15 cellular contexts compared by ENCODE assay signal in the genomic region with DNA sequence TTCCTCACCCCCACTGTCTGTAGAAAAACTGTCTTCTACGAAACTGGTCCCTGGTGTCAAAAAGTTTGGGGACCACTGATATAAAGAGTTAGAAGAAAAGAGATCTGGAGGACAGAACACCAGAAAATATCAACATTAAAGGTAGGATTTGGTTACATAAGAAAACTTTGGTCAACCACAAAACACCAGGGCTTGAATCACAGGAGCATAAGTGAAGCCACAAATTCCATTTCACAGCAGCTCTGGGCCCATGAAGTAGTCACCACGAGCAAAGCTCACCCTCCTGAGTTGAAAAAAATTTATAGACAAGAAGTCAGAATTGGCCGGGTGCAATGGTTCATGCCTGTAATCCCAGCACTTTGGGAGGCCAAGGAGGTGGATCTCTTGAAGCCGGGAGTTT. TPM values are rescaled to one million over a fixed set of nuclear protein-coding genes. Genes with fewer than 3 reads are reported as not detected.
DNase-seq lines count a peak whose midpoint lies in the region; ATAC-seq and TF ChIP-seq lines count a peak whose summit lies in the region.
"Had no signal": no experiment of that assay in that cellular context is flagged by ENCODE, and none has a peak within 500 bp of the region (broad histone marks: within the 10 kb centered on the region; RNA-seq: fewer than 3 reads in every experiment).

No MANE protein-coding gene starts in this region.

- H3K9me3 Mint-ChIP-seq in Calu3 (ENCODE audit: low read depth, unreplicated experiment): no peaks in the 10 kb centered on the region

- no peak overlapping the region for H3K27ac Mint-ChIP-seq in Calu3 (ENCODE audit: unreplicated experiment)

- intact Hi-C loops in Calu3 (cut with micrococcal nuclease; ENCODE audit: unreplicated experiment): no loop called here

- TF ChIP-seq CTCF in Calu3 (IDR thresholded peaks at IDR 0.05; ENCODE audit: unreplicated experiment): no peak

- no peaks in the 10 kb centered on the region for H3K27me3 Mint-ChIP-seq in Calu3 (ENCODE audit: unreplicated experiment)

- no peak for ATAC-seq in GM18517 (IDR thresholded peaks at IDR 0.05; ENCODE audit: unreplicated experiment)
- ATAC-seq: right cardiac atrium had no signal

- BruUV-seq in Calu3 (replicated peaks; lab: Mats Ljungman, UMichigan): no TSS peak

- no peaks in the 10 kb centered on the region for H3K4me1 Mint-ChIP-seq in Calu3 (ENCODE audit: low read depth, unreplicated experiment)

- H3K36me3 Mint-ChIP-seq in Calu3 (ENCODE audit: insufficient read depth, unreplicated experiment): no peaks in the 10 kb centered on the region

- no peak overlapping the region for H3K4me3 Mint-ChIP-seq in Calu3 (ENCODE audit: low read depth, unreplicated experiment)

- CTCF ChIA-PET in Calu3 (lab: Charles Lee): interaction anchor here (0.7 kb wide), 1 partner anchor 315 kb away, joined by 3 read pairs; no protein-coding TSS in a partner anchor

- peak; percentile 24 for DNase-seq in stimulated activated CD4-positive, alpha-beta T cell treated with anti-CD3 and anti-CD28 coated beads, Interleukin-15, amount 100 ng/mL, for 24 hours
- no peak for DNase-seq in stimulated activated CD4-positive, alpha-beta T cell treated with anti-CD3 and anti-CD28 coated beads, Interleukin-4, amount 100 ng/mL, for 1 hour
- DNase-seq in LHCN-M2 (ENCODE audit: low read depth) (peak; percentile 66), astrocyte of the hippocampus (ENCODE audit: low read depth, low spot score) (peak; percentile 80), Calu3 (no peak), NCI-H2081 (lab: John Stamatoyannopoulos, UW) (no peak), D341Med (ENCODE audit: low spot score) (no peak)
- DNase-seq: mesenchymal stem cell; NCI-H1092 treated with DMSO at 0.1 percent for 48 hours; NCI-H226; right cardiac atrium; SJCRH30; stimulated activated CD4-positive, alpha-beta T cell treated with anti-CD3 and anti-CD28 coated beads, Interleukin-4, amount 100 ng/mL, for 4 hours; transverse colon had no signal

RNA-seq across cellular contexts. Expression of a gene that starts 19.4 kb away (rescaled TPM):
- 11.2 and 15.3 TPM in 2 replicates for total RNA-seq in LHCN-M2 (2014; rRNA removed)
- 1.6 TPM for polyA plus RNA-seq in LHCN-M2 (2012)
- total RNA-seq in Calu3 (2022): 28.2 and 28.3 TPM in 2 replicates

RNA-seq across cellular contexts. Expression of a gene that starts 36.5 kb away (rescaled TPM):
- total RNA-seq in LHCN-M2 (2014; rRNA removed) (5.7 and 8.3 TPM in 2 replicates), Calu3 (2022) (10.5 and 10.6 TPM in 2 replicates)
- polyA plus RNA-seq in LHCN-M2 (2012): 4.8 TPM

Comparison
In these comparisons a context has a peak if more than half of its experiments do, and no peak if none do; other contexts are left out.
1. DNase-seq: peak in stimulated activated CD4-positive, alpha-beta T cell treated with anti-CD3 and anti-CD28 coated beads, Interleukin-15, amount 100 ng/mL, for 24 hours (single experiment), LHCN-M2 (single experiment) and astrocyte of the hippocampus (single experiment); none in stimulated activated CD4-positive, alpha-beta T cell treated with anti-CD3 and anti-CD28 coated beads, Interleukin-4, amount 100 ng/mL, for 1 hour (single experiment), Calu3 (single experiment), NCI-H2081 (0 of 2) and D341Med (single experiment).